In the genomic region with DNA sequence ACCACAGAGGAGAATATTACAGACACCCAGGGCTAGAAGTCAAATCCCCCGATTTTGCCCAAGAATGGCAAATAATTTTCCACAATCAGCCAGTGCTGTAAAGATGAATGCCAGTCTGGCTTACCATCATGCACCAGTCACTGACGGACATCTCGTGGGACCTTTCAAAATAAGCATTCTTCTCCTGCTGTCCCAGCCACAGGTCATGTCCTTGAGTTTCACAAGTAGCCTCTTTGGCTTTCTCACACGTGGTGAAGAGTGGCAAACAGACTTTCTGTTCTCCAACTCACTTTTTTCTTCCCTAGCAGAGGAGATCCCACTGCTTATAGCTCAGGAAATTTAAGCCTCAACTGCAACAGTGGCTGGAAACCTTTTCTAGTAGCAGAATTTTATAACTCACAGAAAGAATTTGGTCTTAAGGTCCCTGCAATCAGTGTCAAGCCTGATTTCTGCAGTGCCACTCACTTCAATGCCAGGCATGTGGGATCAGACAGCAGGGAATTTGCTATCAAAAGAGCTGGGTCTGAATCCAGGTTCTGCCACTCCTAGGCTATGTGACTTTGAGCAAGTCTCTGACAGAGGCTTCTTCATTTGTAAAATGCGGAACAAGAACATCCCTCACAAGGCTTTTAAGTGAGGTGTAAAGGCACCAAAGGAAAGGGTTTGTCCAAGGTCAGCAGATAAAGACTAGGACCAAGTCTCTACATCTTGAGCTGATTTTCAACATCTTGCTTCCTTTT, we compare ENCODE assay signal across 11 cellular contexts. TPM values are rescaled to one million over a fixed set of nuclear protein-coding genes. Genes with fewer than 3 reads are reported as not detected.
DNase-seq lines count a peak whose midpoint lies in the region; ATAC-seq, FAIRE-seq and TF ChIP-seq lines count a peak whose summit lies in the region.
"Had no signal": no experiment of that assay in that cellular context is flagged by ENCODE, and none has a peak within 500 bp of the region (broad histone marks: within the 10 kb centered on the region; RNA-seq: fewer than 3 reads in every experiment).

No MANE protein-coding gene starts in this region.

- peak overlapping the region; percentile 96 for H3K4me3 Mint-ChIP-seq in stimulated activated naive CD8-positive, alpha-beta T cell treated with anti-CD3 and anti-CD28 coated beads, Interleukin-15, Interleukin-2, amounts not matched to agents 100 ng/mL and 50 ng/mL, for 24 hours
- peak overlapping the region; percentile 92 to 100 (median 98) for H3K4me3 Mint-ChIP-seq in naive thymus-derived CD8-positive, alpha-beta T cell

- ATAC-seq in stimulated activated naive CD8-positive, alpha-beta T cell treated with anti-CD3 and anti-CD28 coated beads, Interleukin-15, Interleukin-2, amounts not matched to agents 100 U/mL and 50 U/mL, for 24 hours = no peak
- no peak for ATAC-seq in GM12878
- ATAC-seq in naive thymus-derived CD8-positive, alpha-beta T cell = no peak

- H3K9ac ChIP-seq in GM12878 (ENCODE audit: control insufficient read depth, insufficient read depth, low read length) = no peak overlapping the region

- H3K4me1 ChIP-seq in GM12878 (ENCODE audit: control insufficient read depth, insufficient read depth, low read length) = peaks cover 28% of the 10 kb centered on the region

- no peak for DNase-seq in stimulated activated naive CD8-positive, alpha-beta T cell treated with anti-CD3 and anti-CD28 coated beads, Interleukin-15, Interleukin-2, amounts not matched to agents 100 U/mL and 50 U/mL, for 24 hours
- DNase-seq in GM12878 (ENCODE audit: low read depth, low spot score) (no peak), COLO668 (lab: John Stamatoyannopoulos, UW; ENCODE audit: unreplicated experiment) (no peak), NCI-H1105 treated with DMSO at 0.1 percent for 48 hours (lab: John Stamatoyannopoulos, UW) (no peak), Ammon's horn (ENCODE audit: low spot score) (no peak), mucosa of gallbladder (ENCODE audit: low spot score) (no peak)
- peak in 2 of 10 donors; percentile 17 to 53 for DNase-seq in naive thymus-derived CD8-positive, alpha-beta T cell
- DNase-seq: amniotic stem cell; Caco-2; stimulated activated naive CD4-positive, alpha-beta T cell treated with Interleukin-2 at 50 U/mL for 16 hours had no signal

- CTCF ChIA-PET in GM12878 (lab: Yijun Ruan, JAX) = interaction anchor here (2.1 to 3.0 kb wide), 3 partner anchors 15 to 77 kb away, joined by 16 to 19 read pairs (median 18); partner anchors contain the start of gene LIMK2

- no peak for TF ChIP-seq RAD21 in GM12878 (IDR thresholded peaks at IDR 0.05; ENCODE audit: insufficient read depth, low read depth, low read length)

- TF ChIP-seq EP300 in GM12878 (IDR thresholded peaks at IDR 0.05; ENCODE audit: borderline replicate concordance in 1 of 2, control insufficient read depth in 1 of 2, low read depth in 2 of 2, low read length in 2 of 2) = no peak

- H3K4me2 ChIP-seq in GM12878 (ENCODE audit: control insufficient read depth, insufficient read depth) = peak overlapping the region; percentile 97

- H3K27me3 Mint-ChIP-seq in stimulated activated naive CD8-positive, alpha-beta T cell treated with anti-CD3 and anti-CD28 coated beads, Interleukin-15, Interleukin-2, amounts not matched to agents 100 ng/mL and 50 ng/mL, for 24 hours = no peaks in the 10 kb centered on the region
- H3K27me3 Mint-ChIP-seq in naive thymus-derived CD8-positive, alpha-beta T cell = peaks cover 0 to 5% (median 0%) of the 10 kb centered on the region in 5 donors

- SMC1A ChIA-PET in GM12878 (lab: Charles Lee; ENCODE audit: uncharacterized antibody, unreplicated experiment) = interaction anchor here (0.6 to 1.2 kb wide), 3 partner anchors 12 to 86 kb away, joined by 3 to 4 read pairs (median 3); no protein-coding TSS in a partner anchor

- no peak for FAIRE-seq in GM12878 (lab: Jason Lieb, UNC)

- RAD21 ChIA-PET in GM12878 (lab: Charles Lee; ENCODE audit: unreplicated experiment) = interaction anchor here (2.2 kb wide), 1 partner anchor 76 kb away, joined by 12 read pairs; the partner anchor contains the start of gene LIMK2

- H2AFZ ChIP-seq in GM12878 (ENCODE audit: control insufficient read depth, low read depth, low read length) = no peak overlapping the region

- POLR2A ChIA-PET in GM12878 (lab: Charles Lee) = interaction anchor here (1.4 to 1.5 kb wide), 2 partner anchors 9 to 10 kb away, joined by 3 to 4 read pairs; no protein-coding TSS in a partner anchor
- POLR2A ChIA-PET in naive thymus-derived CD8-positive, alpha-beta T cell (lab: Charles Lee) = interaction anchor here (0.5 to 16.8 kb wide), 14 partner anchors 10 to 865 kb away, joined by 3 to 1498 read pairs (median 12); partner anchors contain the start of genes DRG1, LIMK2 and PATZ1

- intact Hi-C loops in GM12878 (cut with micrococcal nuclease; ENCODE audit: unreplicated experiment) = no loop called here

- TF ChIP-seq POLR2A in GM12878 (IDR thresholded peaks at IDR 0.05; ENCODE audit: low read depth, low read length) = no peak

- H3K9me3 ChIP-seq in GM12878 (replicated peaks; ENCODE audit: control insufficient read depth, insufficient read depth, low read length) = no peaks in the 10 kb centered on the region
- H3K9me3 ChIP-seq: Caco-2 had no signal

- H3K36me3 Mint-ChIP-seq in stimulated activated naive CD8-positive, alpha-beta T cell treated with anti-CD3 and anti-CD28 coated beads, Interleukin-15, Interleukin-2, amounts not matched to agents 100 ng/mL and 50 ng/mL, for 24 hours (ENCODE audit: low read depth) = no peaks in the 10 kb centered on the region
- H3K36me3 Mint-ChIP-seq in naive thymus-derived CD8-positive, alpha-beta T cell = peaks cover 36 to 83% (median 64%) of the 10 kb centered on the region in 3 donors

- no peak overlapping the region for H3K4me3 ChIP-seq in GM12878

- H3K36me3 ChIP-seq in GM12878 (ENCODE audit: control insufficient read depth in 2 of 2, insufficient read depth in 2 of 2, low read length in 1 of 2) = no peaks in the 10 kb centered on the region

- WGBS in GM12878 (ENCODE audit: insufficient coverage, insufficient replicate concordance, low lambda C conversion rate, missing lambda C conversion rate) = 54% methylated on average over 5 of the region's 5 CpGs

- peaks cover 87% of the 10 kb centered on the region for H3K4me1 Mint-ChIP-seq in stimulated activated naive CD8-positive, alpha-beta T cell treated with anti-CD3 and anti-CD28 coated beads, Interleukin-15, Interleukin-2, amounts not matched to agents 100 ng/mL and 50 ng/mL, for 24 hours (ENCODE audit: low read depth)
- peaks cover 34 to 83% (median 72%) of the 10 kb centered on the region in 4 donors for H3K4me1 Mint-ChIP-seq in naive thymus-derived CD8-positive, alpha-beta T cell

- no peaks in the 10 kb centered on the region for H3K9me3 Mint-ChIP-seq in stimulated activated naive CD8-positive, alpha-beta T cell treated with anti-CD3 and anti-CD28 coated beads, Interleukin-15, Interleukin-2, amounts not matched to agents 100 ng/mL and 50 ng/mL, for 24 hours
- H3K9me3 Mint-ChIP-seq in naive thymus-derived CD8-positive, alpha-beta T cell = peaks cover 0 to 2% (median 0%) of the 10 kb centered on the region in 9 donors

- no peak overlapping the region for H3K27ac ChIP-seq in GM12878 (ENCODE audit: control insufficient read depth, insufficient read depth)

- TF ChIP-seq CTCF in GM12878 (IDR thresholded peaks at IDR 0.05 in 2 of 3, conservative IDR thresholded peaks at IDR 0.05 in 1 of 3; ENCODE audit: control insufficient read depth in 2 of 3, extremely low read depth in 1 of 3, insufficient read depth in 1 of 3, low read depth in 3 of 3, low read length in 3 of 3) = no peak

- H3K27me3 ChIP-seq in GM12878 (replicated peaks in 1 of 2; ENCODE audit: control insufficient read depth in 2 of 2, insufficient read depth in 2 of 2, low read length in 1 of 2) = no peaks in the 10 kb centered on the region

- H3K79me2 ChIP-seq in GM12878 (ENCODE audit: control insufficient read depth, insufficient read depth, low read length) = no peaks in the 10 kb centered on the region

- peak overlapping the region; percentile 96 for H3K27ac Mint-ChIP-seq in stimulated activated naive CD8-positive, alpha-beta T cell treated with anti-CD3 and anti-CD28 coated beads, Interleukin-15, Interleukin-2, amounts not matched to agents 100 ng/mL and 50 ng/mL, for 24 hours
- H3K27ac Mint-ChIP-seq in naive thymus-derived CD8-positive, alpha-beta T cell = peak overlapping the region; percentile 99 to 100 (median 100)

- H4K20me1 ChIP-seq in GM12878 (ENCODE audit: control insufficient read depth, insufficient read depth) = no peaks in the 10 kb centered on the region

- BruUV-seq in GM12878 (replicated peaks; lab: Mats Ljungman, UMichigan) = no TSS peak

- in situ Hi-C loops in GM12878 (cut with MboI) = no loop called here

RNA-seq across cellular contexts. Expression of gene PIK3IP1, which starts 3.6 kb away (rescaled TPM):
- 20.7 and 25.3 TPM in 2 replicates for total RNA-seq in GM12878 (2013; cell fraction: nucleolus; rRNA removed)
- total RNA-seq in GM12878 (2014; rRNA removed) (3.4 and 3.6 TPM in 2 replicates), GM12878 (2014; rRNA removed; fragmentation: Illumina TruSeq; extraction: Trizol) (2.3 and 2.6 TPM in 2 replicates), GM12878 (2021) (3.8 and 4.1 TPM in 2 replicates), mucosa of gallbladder (48.0 TPM)
- 4.0 TPM for polyA plus RNA-seq in GM12878 (2011; ENCODE audit: low read depth)
- polyA plus RNA-seq in GM12878 (2011; rRNA removed) (5.6 and 6.5 TPM in 2 replicates), GM12878 (2014; fragmentation: Illumina TruSeq; extraction: Trizol) (1.2 and 2.4 TPM in 2 replicates), GM12878 (2014; fragmentation: Nextera tagmentation; extraction: Ambion mirVana) (under 1 TPM; 0.77 to 0.80 TPM), GM12878 (2014; rRNA removed) (2.4 and 2.9 TPM in 2 replicates), GM12878 (2016; fragmentation: Nextera tagmentation; extraction: Ambion mirVana) (1 to 10 TPM; 3.0 to 3.1 TPM)
- 5.9 and 6.6 TPM in 2 replicates for polyA plus RNA-seq in GM12878 (2011; cell fraction: cytosol; rRNA removed)
- polyA plus RNA-seq in GM12878 (2011; cell fraction: nucleus; rRNA removed) = 7.6 and 10.6 TPM in 2 replicates
- 6.1 and 8.8 TPM in 2 replicates for polyA plus RNA-seq in GM12878 (2012)
- polyA minus RNA-seq in GM12878 (2011; rRNA and poly(A)+ RNA removed) = 4.2 and 7.3 TPM in 2 replicates
- polyA minus RNA-seq in GM12878 (2011; cell fraction: cytosol; rRNA and poly(A)+ RNA removed) = 2.0 and 2.4 TPM in 2 replicates
- polyA minus RNA-seq in GM12878 (2011; cell fraction: nucleus; rRNA and poly(A)+ RNA removed) = 6.4 and 8.6 TPM in 2 replicates
- total RNA-seq in naive thymus-derived CD8-positive, alpha-beta T cell = 100 to 1,000 TPM; 730 to 741 TPM
- polyA plus RNA-seq in naive thymus-derived CD8-positive, alpha-beta T cell = 100 to 1,000 TPM; 530 to 963 (median 585) TPM

RNA-seq across cellular contexts. Expression of gene PATZ1, which starts 57.5 kb away (rescaled TPM):
- total RNA-seq in GM12878 (2013; cell fraction: nucleolus; rRNA removed) = 50.6 and 62.7 TPM in 2 replicates
- 20.4 and 22.3 TPM in 2 replicates for total RNA-seq in GM12878 (2014; rRNA removed)
- total RNA-seq in GM12878 (2014; rRNA removed; fragmentation: Illumina TruSeq; extraction: Trizol) = 12.3 and 12.5 TPM in 2 replicates
- total RNA-seq in GM12878 (2021) = 27.3 and 32.7 TPM in 2 replicates
- 10.2 TPM for polyA plus RNA-seq in GM12878 (2011; ENCODE audit: low read depth)
- 10.6 and 15.3 TPM in 2 replicates for polyA plus RNA-seq in GM12878 (2011; rRNA removed)
- 16.7 and 17.7 TPM in 2 replicates for polyA plus RNA-seq in GM12878 (2011; cell fraction: cytosol; rRNA removed)
- 42.9 and 54.5 TPM in 2 replicates for polyA plus RNA-seq in GM12878 (2011; cell fraction: nucleus; rRNA removed)
- 15.5 and 20.4 TPM in 2 replicates for polyA plus RNA-seq in GM12878 (2012)
- polyA plus RNA-seq in GM12878 (2014; fragmentation: Illumina TruSeq; extraction: Trizol) = 14.3 and 17.3 TPM in 2 replicates
- polyA plus RNA-seq in GM12878 (2014; fragmentation: Nextera tagmentation; extraction: Ambion mirVana) = 1 to 10 TPM; 3.6 to 4.5 TPM
- 17.7 and 21.2 TPM in 2 replicates for polyA plus RNA-seq in GM12878 (2014; rRNA removed)
- 1 to 10 TPM; 4.4 to 5.0 TPM for polyA plus RNA-seq in GM12878 (2016; fragmentation: Nextera tagmentation; extraction: Ambion mirVana)
- 24.4 and 45.8 TPM in 2 replicates for polyA minus RNA-seq in GM12878 (2011; rRNA and poly(A)+ RNA removed)
- 15.2 and 19.1 TPM in 2 replicates for polyA minus RNA-seq in GM12878 (2011; cell fraction: cytosol; rRNA and poly(A)+ RNA removed)
- 30.3 and 54.0 TPM in 2 replicates for polyA minus RNA-seq in GM12878 (2011; cell fraction: nucleus; rRNA and poly(A)+ RNA removed)
- 10 to 100 TPM; 66.9 to 70.6 TPM for total RNA-seq in naive thymus-derived CD8-positive, alpha-beta T cell
- 10 to 100 TPM; 17.8 to 34.2 (median 19.0) TPM for polyA plus RNA-seq in naive thymus-derived CD8-positive, alpha-beta T cell
- total RNA-seq in mucosa of gallbladder = 61.4 TPM

Comparison
In these comparisons a context has a peak if more than half of its experiments do, and no peak if none do; other contexts are left out.
1. RNA of gene PIK3IP1, which starts 3.6 kb away (total RNA-seq): 730 to 741 TPM in naive thymus-derived CD8-positive, alpha-beta T cell; 48.0 TPM in mucosa of gallbladder (single experiment) and 2.3 to 25.3 TPM in GM12878; every median in the first group is over 10 times any median in the second.